8 cellular contexts compared by ENCODE assay signal in genomic region chr5:98775246-98775961, GRCh38. TPM values are rescaled to one million over a fixed set of nuclear protein-coding genes. Genes with fewer than 3 reads are reported as not detected.
A peak's percentile ranks its signal among the peaks of the same experiment; 100 is the strongest.
DNase-seq lines count a peak whose midpoint lies in the region; ATAC-seq, FAIRE-seq and TF ChIP-seq lines count a peak whose summit lies in the region.

No MANE protein-coding gene starts in this region.

- ATAC-seq in naive thymus-derived CD4-positive, alpha-beta T cell = no peak
- ATAC-seq in HG03045 (IDR thresholded peaks at IDR 0.05; ENCODE audit: unreplicated experiment) = no peak

- peak overlapping the region; percentile 58 for H3K4me2 ChIP-seq in KMS-11

- H4K20me1 ChIP-seq in KMS-11 (ENCODE audit: insufficient read depth) = peaks cover 45% of the 10 kb centered on the region

- H3K36me3 Mint-ChIP-seq in naive thymus-derived CD4-positive, alpha-beta T cell = peaks cover 0 to 8% (median 3%) of the 10 kb centered on the region in 5 donors

- DNase-seq in BJ (ENCODE audit: low read depth) (no peak), GM12892 (ENCODE audit: insufficient read length) (no peak), foreskin melanocyte (no peak)
- DNase-seq in naive thymus-derived CD4-positive, alpha-beta T cell = no peak
- no peak for DNase-seq in stimulated activated CD4-positive, alpha-beta T cell treated with anti-CD3 and anti-CD28 coated beads, Interleukin-4, amount 100 ng/mL, for 1 hour

- H3K36me3 ChIP-seq in BJ (ENCODE audit: control insufficient read depth, insufficient read depth, low read length) (peaks cover 12% of the 10 kb centered on the region), KMS-11 (ENCODE audit: insufficient read depth) (no peaks in the 10 kb centered on the region), ectodermal cell (ENCODE audit: control insufficient read depth, insufficient read depth, low read length) (peaks cover 9% of the 10 kb centered on the region)
- H3K36me3 ChIP-seq in naive thymus-derived CD4-positive, alpha-beta T cell (ENCODE audit: control insufficient read depth in 2 of 3, insufficient read depth in 3 of 3, low read length in 3 of 3) = no peaks in the 10 kb centered on the region

- WGBS in ectodermal cell, 2 experiments = 41 to 42% methylated on average over 12 of the region's 12 CpGs

- H3K9me3 ChIP-seq in ectodermal cell (ENCODE audit: control insufficient read depth, low read length) = no peaks in the 10 kb centered on the region
- H3K9me3 ChIP-seq in naive thymus-derived CD4-positive, alpha-beta T cell (ENCODE audit: control insufficient read depth in 2 of 3, low read length in 3 of 3) = no peaks in the 10 kb centered on the region

- peak overlapping the region; percentile 88; the same call in 1 of the 2 replicates for H3K27ac ChIP-seq in KMS-11
- H3K27ac ChIP-seq in ectodermal cell (ENCODE audit: insufficient read depth, low read depth, low read length, poor library complexity, severe bottlenecking) = peak overlapping the region; percentile 76
- peak overlapping the region; percentile 61 for H3K27ac ChIP-seq in naive thymus-derived CD4-positive, alpha-beta T cell (ENCODE audit: low read depth, low read length)

- CTCF ChIA-PET in BJ (lab: Yijun Ruan, JAX) = interaction anchor here (0.6 to 0.7 kb wide), 2 partner anchors 149 to 320 kb away, joined by 3 read pairs; no protein-coding TSS in a partner anchor
- CTCF ChIA-PET in naive thymus-derived CD4-positive, alpha-beta T cell (lab: Charles Lee) = interaction anchor here (2.4 kb wide), 1 partner anchor 20 kb away, joined by 10 read pairs; no protein-coding TSS in a partner anchor

- POLR2A ChIA-PET in BJ (lab: Charles Lee) = no interaction called here
- POLR2A ChIA-PET in naive thymus-derived CD4-positive, alpha-beta T cell (lab: Charles Lee) = interaction anchor here (1.3 kb wide), 1 partner anchor 11 kb away, joined by 5 read pairs; no protein-coding TSS in a partner anchor

- H3K9ac ChIP-seq in KMS-11 = peak overlapping the region; percentile 87; the same call in 1 of the 2 replicates

- H3K4me3 Mint-ChIP-seq in naive thymus-derived CD4-positive, alpha-beta T cell = peak overlapping the region; percentile 89 to 100 (median 98)

- no peak for TF ChIP-seq POLR2A in GM12892 (IDR thresholded peaks at IDR 0.05; ENCODE audit: low read depth, low read length)

- H3K27me3 ChIP-seq in BJ (ENCODE audit: control insufficient read depth, insufficient read depth, low read length) = no peaks in the 10 kb centered on the region
- no peaks in the 10 kb centered on the region for H3K27me3 ChIP-seq in KMS-11 (ENCODE audit: insufficient read depth, low read depth)
- no peaks in the 10 kb centered on the region for H3K27me3 ChIP-seq in ectodermal cell (ENCODE audit: control insufficient read depth, insufficient read depth, low read length, poor library complexity, severe bottlenecking)
- peaks cover 0 to 4% of the 10 kb centered on the region in 2 donors for H3K27me3 ChIP-seq in naive thymus-derived CD4-positive, alpha-beta T cell (ENCODE audit: control insufficient read depth in 2 of 2, insufficient read depth in 2 of 2, low read length in 2 of 2)

- no peaks in the 10 kb centered on the region for H3K9me3 Mint-ChIP-seq in naive thymus-derived CD4-positive, alpha-beta T cell

- H3K4me1 ChIP-seq in KMS-11 (ENCODE audit: low read depth, poor library complexity, severe bottlenecking) = peaks cover 51% of the 10 kb centered on the region
- H3K4me1 ChIP-seq in ectodermal cell (ENCODE audit: control insufficient read depth, insufficient read depth, low read length) = peaks cover 3% of the 10 kb centered on the region
- peaks cover 13 to 29% of the 10 kb centered on the region in 2 donors for H3K4me1 ChIP-seq in naive thymus-derived CD4-positive, alpha-beta T cell (ENCODE audit: control insufficient read depth in 2 of 2, insufficient read depth in 2 of 2, low read length in 2 of 2)

- H3K4me3 ChIP-seq in BJ (ENCODE audit: low read depth, low read length) = peak overlapping the region; percentile 84
- H3K4me3 ChIP-seq in KMS-11 (IDR thresholded peaks at IDR 0.05; ENCODE audit: insufficient read depth, low read depth, low read length) = no peak overlapping the region
- H3K4me3 ChIP-seq in ectodermal cell (ENCODE audit: insufficient read depth, low read depth, low read length) = peak overlapping the region; percentile 80
- peak overlapping the region; percentile 88 for H3K4me3 ChIP-seq in naive thymus-derived CD4-positive, alpha-beta T cell (ENCODE audit: low read length)

- intact Hi-C loops in naive thymus-derived CD4-positive, alpha-beta T cell (cut with micrococcal nuclease) = loop anchor here (2.0 to 10.0 kb wide), 4 partner anchors 21 to 1881 kb away; partner anchors contain the start of genes FAM174A (in 1 of the 2) and LNPEP (in 1 of the 2)

- H3K27ac Mint-ChIP-seq in naive thymus-derived CD4-positive, alpha-beta T cell = peak overlapping the region in 5 of 9 donors; percentile 93 to 98 (median 95)

- TF ChIP-seq CTCF in BJ (IDR thresholded peaks at IDR 0.05; ENCODE audit: insufficient read depth, low read depth, low read length) (no peak), KMS-11 (conservative IDR thresholded peaks at IDR 0.05; ENCODE audit: low read depth, low read length) (no peak)

- H3K27me3 Mint-ChIP-seq in naive thymus-derived CD4-positive, alpha-beta T cell = peaks cover 0 to 75% (median 5%) of the 10 kb centered on the region in 5 donors

- H3K79me2 ChIP-seq in KMS-11 (ENCODE audit: insufficient read depth, low read depth) = peaks cover 60% of the 10 kb centered on the region

- H2AFZ ChIP-seq in KMS-11 (ENCODE audit: low read depth) = no peak overlapping the region

- FAIRE-seq in GM12892 (lab: Jason Lieb, UNC) = no peak

- H3K4me1 Mint-ChIP-seq in naive thymus-derived CD4-positive, alpha-beta T cell = peaks cover 34 to 75% (median 62%) of the 10 kb centered on the region in 7 donors

RNA-seq across cellular contexts. Expression of gene RGMB, which starts 1.9 kb away (rescaled TPM):
- polyA plus RNA-seq in BJ (2011; rRNA removed) = 64.3 and 89.7 TPM in 2 replicates
- 101 and 115 TPM in 2 replicates for polyA minus RNA-seq in BJ (2011; rRNA and poly(A)+ RNA removed)
- 65.2 TPM for polyA plus RNA-seq in ectodermal cell (2013, experiment 1 of 4)
- polyA plus RNA-seq in ectodermal cell (2013, experiment 2 of 4) = 64.0 TPM
- polyA plus RNA-seq in ectodermal cell (2013, experiment 3 of 4) = 61.3 TPM
- 67.4 TPM for polyA plus RNA-seq in ectodermal cell (2013, experiment 4 of 4)
- 10 to 100 TPM in 3 of 5 experiments, 1 to 10 TPM in 1, under 1 TPM in 1; 0.41 to 22.4 (median 18.7) TPM for total RNA-seq in naive thymus-derived CD4-positive, alpha-beta T cell
- polyA plus RNA-seq in naive thymus-derived CD4-positive, alpha-beta T cell = 1 to 10 TPM; 5.3 to 7.4 TPM
- polyA plus RNA-seq in GM12892 (2012; ENCODE audit: missing spikeins) = 3.9 TPM
